In genomic region chr7:101707587-101707986, GRCh38 we compare ENCODE assay signal across 26 cellular contexts.
DNase-seq lines count a peak whose midpoint lies in the region; ATAC-seq lines count a peak whose summit lies in the region.
"Had no signal": no experiment of that assay in that cellular context is flagged by ENCODE, and none has a peak within 500 bp of the region (broad histone marks: within the 10 kb centered on the region; RNA-seq: fewer than 3 reads in every experiment).

No MANE protein-coding gene starts in this region.

- ATAC-seq in esophagus mucosa (peak; percentile 92), GM18858 (IDR thresholded peaks at IDR 0.05; ENCODE audit: unreplicated experiment) (no peak), GM18870 (IDR thresholded peaks at IDR 0.05; ENCODE audit: unreplicated experiment) (no peak), GM18907 (IDR thresholded peaks at IDR 0.05; ENCODE audit: unreplicated experiment) (no peak)
- ATAC-seq: activated CD4-positive, alpha-beta T cell treated with anti-CD3 and anti-CD28 coated beads for 36 hours; activated CD8-positive, alpha-beta T cell treated with anti-CD3 and anti-CD28 coated beads, Interleukin-2, amount 10 ng/mL, durations not matched to agents 7 days and 5 days; gastroesophageal sphincter; stimulated activated effector memory CD8-positive, alpha-beta T cell treated with anti-CD3 and anti-CD28 coated beads, Interleukin-12 subunit alpha, Interleukin-12 subunit beta, amount 100 ng/mL, for 72 hours had no signal

- peak in 2 of 3 experiments; percentile 78 to 92 for DNase-seq in NCI-H1417 (lab: John Stamatoyannopoulos, UW)
- no peak for DNase-seq in NCI-H1417 treated with DMSO at 0.1 percent for 48 hours (lab: John Stamatoyannopoulos, UW)
- peak; percentile 73 for DNase-seq in NCI-H748 (lab: John Stamatoyannopoulos, UW; ENCODE audit: unreplicated experiment)
- DNase-seq in SW 1271 (lab: John Stamatoyannopoulos, UW), result no peak
- DNase-seq: activated CD4-positive, alpha-beta T cell treated with anti-CD3 and anti-CD28 coated beads for 36 hours; activated CD8-positive, alpha-beta T cell treated with anti-CD3 and anti-CD28 coated beads, Interleukin-2, amount 10 ng/mL, durations not matched to agents 7 days and 5 days; amniotic stem cell; C1 segment of cervical spinal cord; DMS79 treated with DMSO at 0.1 percent for 48 hours; GDM1; GM23248; hippocampal formation; KG1; MM.1S; NCI-H1436; NCI-H510A treated with DMSO at 0.1 percent for 48 hours; SIG-M5; stimulated activated CD4-positive, alpha-beta T cell treated with anti-CD3 and anti-CD28 coated beads, Interleukin-15, amount 100 ng/mL, for 24 hours; T-helper 9 cell; trophoblast cell had no signal

Comparison
In these comparisons a context has a peak if more than half of its experiments do, and no peak if none do; other contexts are left out.
1. DNase-seq: peak in NCI-H1417 (2 of 3) and NCI-H748 (single experiment); none in NCI-H1417 treated with DMSO at 0.1 percent for 48 hours (single experiment) and SW 1271 (0 of 2).